In the genomic region with DNA sequence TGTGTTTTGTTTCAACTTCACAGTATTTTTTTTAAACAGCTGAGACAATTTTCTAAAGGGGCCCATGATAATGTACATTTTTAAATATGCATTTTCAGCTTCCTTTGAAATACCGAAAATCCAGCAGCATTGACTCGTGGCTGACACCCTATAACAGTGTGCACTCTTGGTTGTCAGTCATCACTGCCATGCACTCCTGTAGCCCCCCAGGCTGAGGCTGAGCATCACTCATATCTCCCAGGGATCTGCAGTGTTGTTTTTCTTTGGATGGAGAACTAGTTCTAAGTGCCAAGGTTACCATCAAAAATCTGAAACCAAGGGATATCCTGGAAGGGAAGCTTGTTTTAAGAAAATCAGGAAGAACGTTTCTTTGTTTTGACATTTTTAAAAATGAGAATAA, we compare ENCODE assay signal across 26 cellular contexts.
DNase-seq lines count a peak whose midpoint lies in the region; ATAC-seq, FAIRE-seq and TF ChIP-seq lines count a peak whose summit lies in the region.
"Had no signal": no experiment of that assay in that cellular context is flagged by ENCODE, and none has a peak within 500 bp of the region (broad histone marks: within the 10 kb centered on the region; RNA-seq: fewer than 3 reads in every experiment).

No MANE protein-coding gene starts in this region.

- H3K36me3 ChIP-seq in SK-N-SH (replicated peaks in 1 of 2; ENCODE audit: control insufficient read depth in 1 of 2, insufficient read depth in 2 of 2, low read length in 1 of 2) (no peaks in the 10 kb centered on the region), K562 (ENCODE audit: control insufficient read depth, insufficient read depth, low read length) (no peaks in the 10 kb centered on the region), trophoblast cell (ENCODE audit: control insufficient read depth in 1 of 2, insufficient read depth in 2 of 2, low read length in 2 of 2) (no peaks in the 10 kb centered on the region)
- H3K36me3 ChIP-seq: HAP-1 had no signal

- no peak overlapping the region for H3K18ac ChIP-seq in H9 (ENCODE audit: insufficient read length, low read depth, low read length)
- no peak overlapping the region for H3K18ac ChIP-seq in trophoblast cell (ENCODE audit: low read length)

- no peaks in the 10 kb centered on the region for H3K9me3 ChIP-seq in SK-N-SH
- no peaks in the 10 kb centered on the region for H3K9me3 ChIP-seq in H9 (ENCODE audit: control insufficient read depth, low read depth, low read length)
- H3K9me3 ChIP-seq in K562 (replicated peaks; ENCODE audit: control insufficient read depth, insufficient read depth, low read depth, low read length), result no peaks in the 10 kb centered on the region
- H3K9me3 ChIP-seq in trophoblast cell (ENCODE audit: insufficient read depth, low read depth, low read length), result no peaks in the 10 kb centered on the region
- H3K9me3 ChIP-seq: HAP-1 had no signal

- no peak overlapping the region for H3K4ac ChIP-seq in H9 (ENCODE audit: low read depth, low read length)
- no peak overlapping the region for H3K4ac ChIP-seq in trophoblast cell (ENCODE audit: low read depth, low read length)

- H3K56ac ChIP-seq in H9 (ENCODE audit: insufficient read length, low read depth, low read length), result no peak overlapping the region

- no peak overlapping the region for H2BK20ac ChIP-seq in H9 (ENCODE audit: low read depth, low read length, poor library complexity, severe bottlenecking)

- H3K9me3 Mint-ChIP-seq in H9, result peaks cover 8 to 15% of the 10 kb centered on the region in 2 experiments
- no peaks in the 10 kb centered on the region for H3K9me3 Mint-ChIP-seq in effector memory CD8-positive, alpha-beta T cell
- H3K9me3 Mint-ChIP-seq: CD8-positive, alpha-beta T cell; HFFc6 had no signal

- H3K27me3 ChIP-seq in SK-N-SH (ENCODE audit: insufficient read depth) (no peaks in the 10 kb centered on the region), H9 (ENCODE audit: insufficient read depth, low read length) (no peaks in the 10 kb centered on the region), K562 (ENCODE audit: control insufficient read depth in 2 of 2, insufficient read depth in 2 of 2, low read length in 2 of 2) (no peaks in the 10 kb centered on the region; a peak in 1 of 5 replicates), trophoblast cell (ENCODE audit: insufficient read depth, low read length) (no peaks in the 10 kb centered on the region)

- H3K4me3 ChIP-seq in SK-N-SH (ENCODE audit: low read depth in 2 of 2, low read length in 1 of 2), result no peak overlapping the region
- no peak overlapping the region for H3K4me3 ChIP-seq in K562
- H3K4me3 ChIP-seq in trophoblast cell (ENCODE audit: low read depth, low read length), result no peak overlapping the region
- H3K4me3 ChIP-seq: HAP-1 had no signal

- TF ChIP-seq RAD21 in SK-N-SH (IDR thresholded peaks at IDR 0.05; ENCODE audit: low read length), result no peak
- no peak for TF ChIP-seq RAD21 in K562 (CRISPR knock-in tag; conservative IDR thresholded peaks at IDR 0.05 in 1 of 2, IDR thresholded peaks at IDR 0.05 in 1 of 2)

- no peak overlapping the region for H4K8ac ChIP-seq in H9 (replicated peaks; ENCODE audit: insufficient read length, low read depth, low read length)
- no peak overlapping the region for H4K8ac ChIP-seq in trophoblast cell (ENCODE audit: low read depth, low read length)

- H3K79me1 ChIP-seq in H9 (ENCODE audit: insufficient read depth, low read depth, low read length, poor library complexity, severe bottlenecking), result no peaks in the 10 kb centered on the region
- H3K79me1 ChIP-seq in trophoblast cell (ENCODE audit: low read length), result peaks cover 48% of the 10 kb centered on the region

- H2BK12ac ChIP-seq in H9 (ENCODE audit: insufficient read length, low read depth, low read length), result no peak overlapping the region
- H2BK12ac ChIP-seq in trophoblast cell (ENCODE audit: low read length), result peak overlapping the region; percentile 99

- H2AFZ ChIP-seq in SK-N-SH (ENCODE audit: low read depth), result peak overlapping the region; percentile 49; the same call in 1 of the 2 replicates
- H2AFZ ChIP-seq in H9 (ENCODE audit: low read length), result no peak overlapping the region
- no peak overlapping the region for H2AFZ ChIP-seq in K562 (ENCODE audit: low read depth, low read length)
- H2AFZ ChIP-seq in trophoblast cell (ENCODE audit: insufficient read depth, low read length, poor library complexity), result no peak overlapping the region

- no peak overlapping the region for H3T11ph ChIP-seq in H9 (ENCODE audit: low read length)

- H3K36me3 Mint-ChIP-seq in H9 (ENCODE audit: insufficient read depth in 1 of 3, low read depth in 3 of 3), result peaks cover 0 to 4% (median 0%) of the 10 kb centered on the region in 3 experiments; a peak in 1 of 7 replicates
- no peaks in the 10 kb centered on the region for H3K36me3 Mint-ChIP-seq in effector memory CD8-positive, alpha-beta T cell (ENCODE audit: insufficient read depth)
- H3K36me3 Mint-ChIP-seq: CD8-positive, alpha-beta T cell had no signal

- no peak overlapping the region for H3K27ac Mint-ChIP-seq in H9
- no peak overlapping the region for H3K27ac Mint-ChIP-seq in effector memory CD8-positive, alpha-beta T cell
- H3K27ac Mint-ChIP-seq: B cell; CD8-positive, alpha-beta T cell had no signal

- ATAC-seq in SK-N-SH treated with all-trans-retinoic acid at 6 μM for 48 hours, result no peak
- ATAC-seq in K562, result no peak
- no peak for ATAC-seq in GM18861 (IDR thresholded peaks at IDR 0.05; ENCODE audit: unreplicated experiment)
- ATAC-seq in effector memory CD8-positive, alpha-beta T cell (replicated peaks), result no peak
- ATAC-seq: CD8-positive, alpha-beta T cell had no signal

- CTCF ChIA-PET in SK-N-SH (lab: Yijun Ruan, JAX), result interaction anchor here (1.0 to 37.1 kb wide), 9 partner anchors 9 to 560 kb away, joined by 3 to 920 read pairs (median 5); no protein-coding TSS in a partner anchor
- CTCF ChIA-PET in K562 (lab: Yijun Ruan, JAX; ENCODE audit: low intra/inter-chr PET ratio), result no interaction called here

- H3K9me2 ChIP-seq in SK-N-SH, result no peaks in the 10 kb centered on the region

- H3K79me2 ChIP-seq in SK-N-SH (ENCODE audit: insufficient read depth), result no peaks in the 10 kb centered on the region
- no peaks in the 10 kb centered on the region for H3K79me2 ChIP-seq in H9 (ENCODE audit: insufficient read depth, low read length)
- no peaks in the 10 kb centered on the region for H3K79me2 ChIP-seq in K562 (ENCODE audit: control insufficient read depth, insufficient read depth, low read length)
- H3K79me2 ChIP-seq in trophoblast cell (ENCODE audit: control insufficient read depth, insufficient read depth, low read length, poor library complexity), result peaks cover 2% of the 10 kb centered on the region

- no peak overlapping the region for H4K12ac ChIP-seq in trophoblast cell (ENCODE audit: low read depth, low read length)

- H3K4me1 ChIP-seq in SK-N-SH (ENCODE audit: control insufficient read depth in 1 of 2, insufficient read depth in 2 of 2, low read depth in 1 of 2, low read length in 1 of 2), result peaks cover 11 to 46% of the 10 kb centered on the region in 2 experiments; a peak in 3 of 4 replicates
- no peaks in the 10 kb centered on the region for H3K4me1 ChIP-seq in H9 (ENCODE audit: insufficient read depth, low read length)
- no peaks in the 10 kb centered on the region for H3K4me1 ChIP-seq in K562 (replicated peaks in 1 of 2; ENCODE audit: control insufficient read depth in 2 of 2, insufficient read depth in 2 of 2, low read length in 2 of 2)
- H3K4me1 ChIP-seq in trophoblast cell (ENCODE audit: control insufficient read depth in 1 of 2, insufficient read depth in 2 of 2, low read length in 2 of 2), result peaks cover 29 to 33% of the 10 kb centered on the region in 2 experiments
- H3K4me1 ChIP-seq: HAP-1 had no signal

- H3K4me2 ChIP-seq in SK-N-SH (0 out of 2 replicates have a peak overlapping the region, but pooled peaks have one; percentile 33), H9 (ENCODE audit: insufficient read depth, insufficient read length, low read length) (no peak overlapping the region), K562 (ENCODE audit: insufficient read depth, low read length) (no peak overlapping the region), trophoblast cell (ENCODE audit: low read length) (no peak overlapping the region)
- H3K4me2 ChIP-seq: KMS-11 had no signal

- no peak overlapping the region for H2AK5ac ChIP-seq in H9 (ENCODE audit: insufficient read length, low read length)
- H2AK5ac ChIP-seq in trophoblast cell (ENCODE audit: low read length), result no peak overlapping the region

- POLR2A ChIA-PET in SK-N-SH (lab: Yijun Ruan, JAX) (interaction anchor here (0.9 to 2.2 kb wide), 4 partner anchors 17 to 88 kb away, joined by 3 to 7 read pairs (median 3); no protein-coding TSS in a partner anchor), K562 (lab: Yijun Ruan, JAX) (no interaction called here)

- H3K4me3 Mint-ChIP-seq in H9, result no peak overlapping the region
- no peak overlapping the region for H3K4me3 Mint-ChIP-seq in effector memory CD8-positive, alpha-beta T cell
- H3K4me3 Mint-ChIP-seq: B cell; CD8-positive, alpha-beta T cell; HFFc6 had no signal

- no peaks in the 10 kb centered on the region for H3F3A ChIP-seq in SK-N-SH (replicated peaks; ENCODE audit: insufficient read depth)

- H2BK5ac ChIP-seq in H9 (ENCODE audit: insufficient read length, low read length) (no peak overlapping the region), trophoblast cell (ENCODE audit: low read depth, low read length, poor library complexity) (peak overlapping the region; percentile 54)

- TF ChIP-seq EP300 in SK-N-SH (IDR thresholded peaks at IDR 0.05; ENCODE audit: borderline replicate concordance in 1 of 2, low read depth in 1 of 2, low read length in 1 of 2), result no peak
- no peak for TF ChIP-seq EP300 in K562 (IDR thresholded peaks at IDR 0.05; ENCODE audit: low read length)

- no peak overlapping the region for H2BK15ac ChIP-seq in H9 (ENCODE audit: low read depth, low read length)

- in situ Hi-C loops in K562 (cut with MboI), result no loop called here

- BruUV-seq in K562 (replicated peaks; lab: Mats Ljungman, UMichigan), result no TSS peak

- H3K23me2 ChIP-seq in H9 (ENCODE audit: insufficient read length, low read depth, low read length, poor library complexity, severe bottlenecking), result no peaks in the 10 kb centered on the region

- no peaks in the 10 kb centered on the region; a peak in 1 of 4 replicates for H3K4me1 Mint-ChIP-seq in H9
- H3K4me1 Mint-ChIP-seq in effector memory CD8-positive, alpha-beta T cell (ENCODE audit: low read depth in 2 of 2), result no peaks in the 10 kb centered on the region

- peak overlapping the region; percentile 12 for H2BK120ac ChIP-seq in H9 (ENCODE audit: low read depth, low read length, poor library complexity, severe bottlenecking)
- no peak overlapping the region for H2BK120ac ChIP-seq in trophoblast cell (ENCODE audit: insufficient read depth, low read length, poor library complexity)

- no peaks in the 10 kb centered on the region for H4K20me1 ChIP-seq in SK-N-SH (ENCODE audit: insufficient read depth)
- H4K20me1 ChIP-seq in H9 (ENCODE audit: control insufficient read depth, insufficient read depth, insufficient read length), result no peaks in the 10 kb centered on the region
- no peaks in the 10 kb centered on the region for H4K20me1 ChIP-seq in K562 (replicated peaks; ENCODE audit: control insufficient read depth, insufficient read depth, low read length)

- H3K14ac ChIP-seq in H9 (ENCODE audit: insufficient read depth, low read length) (no peak overlapping the region), trophoblast cell (ENCODE audit: low read length) (no peak overlapping the region)

- 65% methylated on average over 3 of the region's 3 CpGs for WGBS in SK-N-SH (ENCODE audit: low lambda C conversion rate)
- no CpG with 5 or more reads among the region's 3 CpGs for WGBS in H9 (ENCODE audit: extremely low coverage, insufficient read length, low lambda C conversion rate)
- 0% methylated on average over 3 of the region's 3 CpGs for WGBS in K562 (ENCODE audit: insufficient coverage, low coverage, missing lambda C conversion rate)
- no CpG with 5 or more reads among the region's 3 CpGs for WGBS in trophoblast cell (ENCODE audit: extremely low coverage, insufficient coverage, insufficient read length)

- TF ChIP-seq POLR2A in K562 (conservative IDR thresholded peaks at IDR 0.05), result no peak

- no peak for FAIRE-seq in K562 (lab: Jason Lieb, UNC)
- FAIRE-seq: GM12892 had no signal

- H3K27me3 Mint-ChIP-seq in H9 (ENCODE audit: low read depth), result peaks cover 15% of the 10 kb centered on the region
- H3K27me3 Mint-ChIP-seq in effector memory CD8-positive, alpha-beta T cell, result peaks cover 28 to 37% of the 10 kb centered on the region in 2 donors

- DNase-seq in SK-N-SH, result peak; percentile 33
- DNase-seq in H9, result peak; percentile 5
- no peak for DNase-seq in K562 (ENCODE audit: extremely low read depth in 1 of 4, low spot score in 3 of 4)
- no peak for DNase-seq in trophoblast cell
- no peak for DNase-seq in GM03348 (ENCODE audit: low spot score)
- DNase-seq in effector memory CD8-positive, alpha-beta T cell, result no peak
- DNase-seq: DMS 273 treated with DMSO at 0.1 percent for 48 hours, DMS79 treated with DMSO at 0.1 percent for 48 hours, GF-D8, HFFc6, MM.1S, NCI-H1417, NCI-H1694, NCI-H2029 treated with DMSO at 0.1 percent for 48 hours, NCI-H226, NCI-H510A treated with DMSO at 0.1 percent for 48 hours, NCI-H748 treated with DMSO at 0.1 percent for 48 hours had no signal

- H3K27ac ChIP-seq in SK-N-SH (ENCODE audit: low read depth in 2 of 2, low read length in 1 of 2), result peak overlapping the region in 1 of 2 experiments; percentile 70; a peak in 3 of 4 replicates
- no peak overlapping the region for H3K27ac ChIP-seq in H9 (ENCODE audit: insufficient read length, low read depth, low read length)
- H3K27ac ChIP-seq in K562 (ENCODE audit: extremely low read depth, low read depth, low read length), result no peak overlapping the region
- H3K27ac ChIP-seq in trophoblast cell (ENCODE audit: low read depth, low read length), result no peak overlapping the region
- H3K27ac ChIP-seq: 22Rv1, C4-2B, KMS-11 had no signal

- H4K91ac ChIP-seq in H9 (ENCODE audit: insufficient read length, low read depth, low read length), result no peak overlapping the region
- peak overlapping the region; percentile 94 for H4K91ac ChIP-seq in trophoblast cell (ENCODE audit: low read depth, low read length)

- H3K9ac ChIP-seq in SK-N-SH, result no peak overlapping the region
- no peak overlapping the region for H3K9ac ChIP-seq in H9 (ENCODE audit: extremely low read depth, insufficient read length, low read length)
- H3K9ac ChIP-seq in K562 (ENCODE audit: insufficient read depth in 1 of 2, low read depth in 2 of 2, low read length in 2 of 2), result no peak overlapping the region
- H3K9ac ChIP-seq in trophoblast cell (ENCODE audit: low read length), result no peak overlapping the region
- H3K9ac ChIP-seq: KMS-11 had no signal

- TF ChIP-seq CTCF in SK-N-SH (IDR thresholded peaks at IDR 0.05), result no peak
- no peak for TF ChIP-seq CTCF in H9 (conservative IDR thresholded peaks at IDR 0.05)
- no peak for TF ChIP-seq CTCF in K562 (IDR thresholded peaks at IDR 0.05 in 2 of 3, conservative IDR thresholded peaks at IDR 0.05 in 1 of 3; ENCODE audit: insufficient read depth in 2 of 3, low read depth in 1 of 3, low read length in 3 of 3)

- H3K23ac ChIP-seq in H9 (ENCODE audit: insufficient read length, low read depth, low read length), result no peak overlapping the region
- H3K23ac ChIP-seq in trophoblast cell (ENCODE audit: low read length), result no peak overlapping the region

- no peak overlapping the region for H4K5ac ChIP-seq in H9 (ENCODE audit: insufficient read length, low read depth, low read length)

- intact Hi-C loops in K562 (cut with micrococcal nuclease), result no loop called here

- no peaks in the 10 kb centered on the region for H3K9me1 ChIP-seq in K562 (ENCODE audit: control insufficient read depth, insufficient read depth, low read length)

Comparison
In these comparisons a context has a peak if more than half of its experiments do, and no peak if none do; other contexts are left out.
1. DNase-seq: peak in SK-N-SH (single experiment) and H9 (single experiment); none in K562 (0 of 4), trophoblast cell (0 of 2), GM03348 (single experiment) and effector memory CD8-positive, alpha-beta T cell (0 of 3).